Comparison of ENCODE assay signal across 1 cellular context in genomic region chr1:31434101-31434871, GRCh38.
TF ChIP-seq lines count a peak whose summit lies in the region.

No MANE protein-coding gene starts in this region.

TF ChIP-seq in HepG2, 621 proteins besides CTCF, POLR2A, EP300 and RAD21 (continued from another document and continues in another):
- TF ChIP-seq LRRFIP1 (CRISPR knock-in tag; conservative IDR thresholded peaks at IDR 0.05) (no peak), ZSCAN25 (CRISPR knock-in tag; IDR thresholded peaks at IDR 0.05) (peak; percentile 72; the same call in 1 of the 2 replicates), HIVEP1 (CRISPR knock-in tag; IDR thresholded peaks at IDR 0.05) (peak; percentile 90; the same call in 1 of the 2 replicates), KAT8 (CRISPR knock-in tag; IDR thresholded peaks at IDR 0.05) (peak; percentile 30; the same call in 1 of the 2 replicates), BORCS8-MEF2B (CRISPR knock-in tag; IDR thresholded peaks at IDR 0.05) (no peak), LBX2 (CRISPR knock-in tag; IDR thresholded peaks at IDR 0.05; ENCODE audit: borderline replicate concordance) (no peak), SNAPC5 (CRISPR knock-in tag; IDR thresholded peaks at IDR 0.05; ENCODE audit: borderline replicate concordance) (no peak), ZNF563 (CRISPR knock-in tag; IDR thresholded peaks at IDR 0.05) (no peak), ZFP37 (CRISPR knock-in tag; IDR thresholded peaks at IDR 0.05; ENCODE audit: borderline replicate concordance) (no peak; the same call in 1 of the 2 replicates), ZNF607 (CRISPR knock-in tag; IDR thresholded peaks at IDR 0.05; ENCODE audit: borderline replicate concordance) (peak; percentile 75; the same call in 1 of the 2 replicates), EEA1 (CRISPR knock-in tag; IDR thresholded peaks at IDR 0.05; ENCODE audit: borderline replicate concordance) (no peak), ZNF878 (CRISPR knock-in tag; IDR thresholded peaks at IDR 0.05) (peak; percentile 84; the same call in 1 of the 2 replicates), HNRNPLL (IDR thresholded peaks at IDR 0.05; ENCODE audit: low read depth, low read length, poor library complexity, severe bottlenecking) (peak; percentile 33), RARG (CRISPR knock-in tag; IDR thresholded peaks at IDR 0.05; ENCODE audit: low read depth) (no peak), FOXA3 (CRISPR knock-in tag; IDR thresholded peaks at IDR 0.05) (peak; percentile 46), ZFP91 (CRISPR knock-in tag; IDR thresholded peaks at IDR 0.05; ENCODE audit: borderline replicate concordance) (peak; percentile 90), SIX4 (CRISPR knock-in tag; IDR thresholded peaks at IDR 0.05) (no peak), CHD2 (IDR thresholded peaks at IDR 0.05; ENCODE audit: low read depth, low read length) (no peak), ZNF556 (CRISPR knock-in tag; IDR thresholded peaks at IDR 0.05; ENCODE audit: borderline replicate concordance) (peak; percentile 88; the same call in 1 of the 2 replicates), NFKB2 (CRISPR knock-in tag; IDR thresholded peaks at IDR 0.05; ENCODE audit: borderline replicate concordance) (no peak), ZNF20 (CRISPR knock-in tag; IDR thresholded peaks at IDR 0.05) (no peak), NFKBIZ (CRISPR knock-in tag; IDR thresholded peaks at IDR 0.05) (no peak), IKZF5 (CRISPR knock-in tag; IDR thresholded peaks at IDR 0.05) (peak; percentile 55; the same call in 1 of the 2 replicates), ZBTB49 (CRISPR knock-in tag; IDR thresholded peaks at IDR 0.05; ENCODE audit: borderline replicate concordance) (no peak), TFE3 (CRISPR knock-in tag; IDR thresholded peaks at IDR 0.05) (peak; percentile 87), ZNF780A (CRISPR knock-in tag; IDR thresholded peaks at IDR 0.05) (no peak), TEAD3 (CRISPR knock-in tag; optimal IDR thresholded peaks at IDR 0.05; ENCODE audit: borderline replicate concordance) (no peak), SALL2 (CRISPR knock-in tag; IDR thresholded peaks at IDR 0.05) (no peak), ZNF7 (CRISPR knock-in tag; IDR thresholded peaks at IDR 0.05) (no peak), SP2 (CRISPR knock-in tag; IDR thresholded peaks at IDR 0.05) (no peak), TAF15 (IDR thresholded peaks at IDR 0.05; ENCODE audit: low read depth, low read length, poor library complexity, severe bottlenecking) (no peak), MED8 (CRISPR knock-in tag; IDR thresholded peaks at IDR 0.05; ENCODE audit: insufficient replicate concordance) (peak; percentile 97), ZNF446 (CRISPR knock-in tag; IDR thresholded peaks at IDR 0.05) (no peak), SIN3A (IDR thresholded peaks at IDR 0.05; ENCODE audit: borderline replicate concordance, low read depth, low read length) (no peak), ZBTB1 (CRISPR knock-in tag; IDR thresholded peaks at IDR 0.05; ENCODE audit: borderline replicate concordance) (no peak), ZNF749 (CRISPR knock-in tag; IDR thresholded peaks at IDR 0.05; ENCODE audit: borderline replicate concordance) (no peak), PRDM15 (CRISPR knock-in tag; IDR thresholded peaks at IDR 0.05) (no peak), ZMAT5 (CRISPR knock-in tag; IDR thresholded peaks at IDR 0.05; ENCODE audit: borderline replicate concordance, low read depth) (no peak), SRY (CRISPR knock-in tag; IDR thresholded peaks at IDR 0.05) (no peak), ZNF775 (CRISPR knock-in tag; IDR thresholded peaks at IDR 0.05; ENCODE audit: borderline replicate concordance) (no peak), RBM39 (IDR thresholded peaks at IDR 0.05; ENCODE audit: low read depth, low read length, poor library complexity, severe bottlenecking) (peak; percentile 37), PHF5A (CRISPR knock-in tag; IDR thresholded peaks at IDR 0.05; ENCODE audit: low read depth, unreplicated experiment) (peak; percentile 88), THAP8 (CRISPR knock-in tag; IDR thresholded peaks at IDR 0.05; ENCODE audit: borderline replicate concordance) (no peak), NFE2L2 (IDR thresholded peaks at IDR 0.05; ENCODE audit: low read length) (no peak), ZNF362 (CRISPR knock-in tag; IDR thresholded peaks at IDR 0.05; ENCODE audit: borderline replicate concordance) (peak; percentile 71; the same call in 1 of the 2 replicates), MZF1 (CRISPR knock-in tag; IDR thresholded peaks at IDR 0.05; ENCODE audit: borderline replicate concordance) (no peak), TCF7 (IDR thresholded peaks at IDR 0.05; ENCODE audit: low read depth) (peak; percentile 49; the same call in 1 of the 2 replicates), IRF2 (CRISPR knock-in tag; IDR thresholded peaks at IDR 0.05) (peak; percentile 58; the same call in 1 of the 2 replicates), PITX1 (CRISPR knock-in tag; IDR thresholded peaks at IDR 0.05) (peak; percentile 73), ZNF460 (CRISPR knock-in tag; IDR thresholded peaks at IDR 0.05; ENCODE audit: borderline replicate concordance) (peak; percentile 35; the same call in 1 of the 2 replicates), ZNF484 (CRISPR knock-in tag; IDR thresholded peaks at IDR 0.05; ENCODE audit: borderline replicate concordance, low read depth) (no peak), MAFK (conservative IDR thresholded peaks at IDR 0.05 in 1 of 2, IDR thresholded peaks at IDR 0.05 in 1 of 2; ENCODE audit: low read length in 2 of 2) (0 out of 4 replicates have a peak, but pooled peaks of 1 of the 2 experiments have one; percentile 7), ZNF567 (CRISPR knock-in tag; IDR thresholded peaks at IDR 0.05; ENCODE audit: borderline replicate concordance) (no peak), CAMTA2 (CRISPR knock-in tag; IDR thresholded peaks at IDR 0.05; ENCODE audit: borderline replicate concordance) (no peak), ZNF850 (CRISPR knock-in tag; conservative IDR thresholded peaks at IDR 0.05) (no peak)
